Comparison of ENCODE assay signal across 8 cellular contexts in genomic region chr14:77301103-77301502, GRCh38. TPM values are rescaled to one million over a fixed set of nuclear protein-coding genes. Genes with fewer than 3 reads are reported as not detected.
A peak's percentile ranks its signal among the peaks of the same experiment; 100 is the strongest.
DNase-seq lines count a peak whose midpoint lies in the region; ATAC-seq and TF ChIP-seq lines count a peak whose summit lies in the region.

No MANE protein-coding gene starts in this region.

- peak overlapping the region; percentile 23 for H2BK120ac ChIP-seq in trophoblast cell (ENCODE audit: insufficient read depth, low read length, poor library complexity)

- peak overlapping the region; percentile 30 for H2BK12ac ChIP-seq in trophoblast cell (ENCODE audit: low read length)

- H3K79me2 ChIP-seq in trophoblast cell (ENCODE audit: control insufficient read depth, insufficient read depth, low read length, poor library complexity) = peaks cover 6% of the 10 kb centered on the region

- H3K36me3 Mint-ChIP-seq in glutamatergic neuron (ENCODE audit: unreplicated experiment) = peaks cover 6% of the 10 kb centered on the region

- peaks cover 19 to 25% of the 10 kb centered on the region in 2 experiments for H3K4me1 ChIP-seq in trophoblast cell (ENCODE audit: control insufficient read depth in 1 of 2, insufficient read depth in 2 of 2, low read length in 2 of 2)

- no peak overlapping the region for H3K4ac ChIP-seq in trophoblast cell (ENCODE audit: low read depth, low read length)

- H3K9me3 ChIP-seq in trophoblast cell (ENCODE audit: insufficient read depth, low read depth, low read length) = no peaks in the 10 kb centered on the region

- H3K27me3 ChIP-seq in trophoblast cell (ENCODE audit: insufficient read depth, low read length) = no peaks in the 10 kb centered on the region

- no peak for ATAC-seq in HG03159 (IDR thresholded peaks at IDR 0.05; ENCODE audit: unreplicated experiment)
- no peak for ATAC-seq in HG02571 (IDR thresholded peaks at IDR 0.05; ENCODE audit: unreplicated experiment)

- H2AFZ ChIP-seq in trophoblast cell (ENCODE audit: insufficient read depth, low read length, poor library complexity) = no peak overlapping the region

- H4K12ac ChIP-seq in trophoblast cell (ENCODE audit: low read depth, low read length) = no peak overlapping the region

- WGBS in trophoblast cell (ENCODE audit: extremely low coverage, insufficient coverage, insufficient read length) = no CpG with 5 or more reads among the region's 10 CpGs

- H3K27ac Mint-ChIP-seq in glutamatergic neuron (ENCODE audit: unreplicated experiment) = no peak overlapping the region

- H3K36me3 ChIP-seq in trophoblast cell (ENCODE audit: control insufficient read depth in 1 of 2, insufficient read depth in 2 of 2, low read length in 2 of 2) = peaks cover 12 to 32% of the 10 kb centered on the region in 2 experiments

- no peak overlapping the region for H2BK5ac ChIP-seq in trophoblast cell (ENCODE audit: low read depth, low read length, poor library complexity)

- H3K27ac ChIP-seq in trophoblast cell (ENCODE audit: low read depth, low read length) = no peak overlapping the region

- H3K79me1 ChIP-seq in trophoblast cell (ENCODE audit: low read length) = peaks cover 23% of the 10 kb centered on the region

- H4K8ac ChIP-seq in trophoblast cell (ENCODE audit: low read depth, low read length) = peak overlapping the region; percentile 18

- H3K14ac ChIP-seq in trophoblast cell (ENCODE audit: low read length) = peak overlapping the region; percentile 45

- peak overlapping the region; percentile 23 for H3K18ac ChIP-seq in trophoblast cell (ENCODE audit: low read length)

- no peak overlapping the region for H3K9ac ChIP-seq in trophoblast cell (ENCODE audit: low read length)

- no peak overlapping the region for H3K4me3 ChIP-seq in trophoblast cell (ENCODE audit: low read depth, low read length)

- peaks cover 21% of the 10 kb centered on the region for H3K4me1 Mint-ChIP-seq in glutamatergic neuron (ENCODE audit: low read depth, unreplicated experiment)

- no peak overlapping the region for H3K4me2 ChIP-seq in trophoblast cell (ENCODE audit: low read length)

- peak overlapping the region; percentile 27 for H3K4me3 Mint-ChIP-seq in glutamatergic neuron (ENCODE audit: unreplicated experiment)

- H4K91ac ChIP-seq in trophoblast cell (ENCODE audit: low read depth, low read length) = peak overlapping the region; percentile 46

- H3K9me3 Mint-ChIP-seq in glutamatergic neuron (ENCODE audit: unreplicated experiment) = no peaks in the 10 kb centered on the region

- peaks cover 2% of the 10 kb centered on the region for H3K27me3 Mint-ChIP-seq in glutamatergic neuron (ENCODE audit: unreplicated experiment)

- peak overlapping the region; percentile 51 for H2AK5ac ChIP-seq in trophoblast cell (ENCODE audit: low read length)

- no peak overlapping the region for H3K23ac ChIP-seq in trophoblast cell (ENCODE audit: low read length)

- peak; percentile 79 for DNase-seq in DMS53 (lab: John Stamatoyannopoulos, UW)
- peak; percentile 49 for DNase-seq in HK-2 (ENCODE audit: unreplicated experiment)
- peak; percentile 63 for DNase-seq in RKO (ENCODE audit: low spot score)
- DNase-seq in activated naive CD4-positive, alpha-beta T cell treated with anti-CD3 and anti-CD28 coated beads, Interleukin-2, amount 50 U/mL, for 16 hours = peak; percentile 52
- peak; percentile 87 for DNase-seq in glutamatergic neuron
- DNase-seq in trophoblast cell = peak; percentile 71 to 90

- peak; percentile 88 for TF ChIP-seq CTCF in glutamatergic neuron (IDR thresholded peaks at IDR 0.05; ENCODE audit: partially characterized antibody, unreplicated experiment)

RNA-seq across cellular contexts. Expression of gene POMT2, which starts 19.6 kb away (rescaled TPM):
- total RNA-seq in glutamatergic neuron (ENCODE audit: unreplicated experiment) = 41.5 TPM
- polyA plus RNA-seq in trophoblast cell (2013) = 14.1 and 14.9 TPM in 2 replicates

RNA-seq across cellular contexts. Expression of gene GSTZ1, which starts 19.7 kb away (rescaled TPM):
- total RNA-seq in glutamatergic neuron (ENCODE audit: unreplicated experiment) = 23.1 TPM
- polyA plus RNA-seq in trophoblast cell (2013) = 12.9 and 13.5 TPM in 2 replicates

RNA-seq across cellular contexts. Expression of gene NGB, which starts 30.1 kb away (rescaled TPM):
- 0.22 TPM for total RNA-seq in glutamatergic neuron (ENCODE audit: unreplicated experiment)
- polyA plus RNA-seq in trophoblast cell (2013) = not detected in 2 replicates
